In genomic region chr14:96516351-96516750, GRCh38 we compare ENCODE assay signal across 21 cellular contexts. TPM values are rescaled to one million over a fixed set of nuclear protein-coding genes. Genes with fewer than 3 reads are reported as not detected.
DNase-seq lines count a peak whose midpoint lies in the region; ATAC-seq and TF ChIP-seq lines count a peak whose summit lies in the region.
"Had no signal": no experiment of that assay in that cellular context is flagged by ENCODE, and none has a peak within 500 bp of the region (broad histone marks: within the 10 kb centered on the region; RNA-seq: fewer than 3 reads in every experiment).

No MANE protein-coding gene starts in this region.

- no peak for ATAC-seq in CD4-positive, alpha-beta T cell (ENCODE audit: poor library complexity)
- no peak for ATAC-seq in T-helper 17 cell

- H3K27me3 Mint-ChIP-seq in activated CD4-positive, alpha-beta T cell treated with anti-CD3 and anti-CD28 coated beads, Interleukin-2, amount 10 ng/mL, durations not matched to agents 7 days and 5 days = no peaks in the 10 kb centered on the region
- no peaks in the 10 kb centered on the region for H3K27me3 Mint-ChIP-seq in CD4-positive, alpha-beta T cell
- H3K27me3 Mint-ChIP-seq in T-helper 17 cell (no peaks in the 10 kb centered on the region), mesothelial cell of epicardium (ENCODE audit: low read depth) (no peaks in the 10 kb centered on the region)
- H3K27me3 Mint-ChIP-seq: CD8-positive, alpha-beta memory T cell had no signal

- CTCF ChIA-PET in activated CD4-positive, alpha-beta T cell treated with anti-CD3 and anti-CD28 coated beads, Interleukin-2, amount 10 ng/mL, durations not matched to agents 7 days and 5 days (lab: Charles Lee) = interaction anchor here (1.1 to 1.4 kb wide), 2 partner anchors 9 to 47 kb away, joined by 3 to 4 read pairs; no protein-coding TSS in a partner anchor
- CTCF ChIA-PET in CD4-positive, alpha-beta T cell (lab: Charles Lee) = interaction anchor here (0.9 kb wide), 1 partner anchor 43 kb away, joined by 3 read pairs; no protein-coding TSS in a partner anchor

- H3K27ac Mint-ChIP-seq in activated CD4-positive, alpha-beta T cell treated with anti-CD3 and anti-CD28 coated beads, Interleukin-2, amount 10 ng/mL, durations not matched to agents 7 days and 5 days = peak overlapping the region; percentile 64
- H3K27ac Mint-ChIP-seq in CD4-positive, alpha-beta T cell = peak overlapping the region; percentile 64
- H3K27ac Mint-ChIP-seq in T-helper 17 cell = peak overlapping the region; percentile 2
- H3K27ac Mint-ChIP-seq in mesothelial cell of epicardium = peak overlapping the region; percentile 27

- no peaks in the 10 kb centered on the region for H3K9me3 Mint-ChIP-seq in activated CD4-positive, alpha-beta T cell treated with anti-CD3 and anti-CD28 coated beads, Interleukin-2, amount 10 ng/mL, durations not matched to agents 7 days and 5 days
- no peaks in the 10 kb centered on the region for H3K9me3 Mint-ChIP-seq in CD4-positive, alpha-beta T cell
- H3K9me3 Mint-ChIP-seq in mesothelial cell of epicardium = no peaks in the 10 kb centered on the region
- H3K9me3 Mint-ChIP-seq: CD8-positive, alpha-beta memory T cell had no signal

- no peak overlapping the region for H3K27ac ChIP-seq in CD4-positive, alpha-beta T cell (ENCODE audit: low read depth, low read length)
- H3K27ac ChIP-seq: 22Rv1 had no signal

- POLR2A ChIA-PET in activated CD4-positive, alpha-beta T cell treated with anti-CD3 and anti-CD28 coated beads, Interleukin-2, amount 10 ng/mL, durations not matched to agents 7 days and 5 days (lab: Charles Lee) = interaction anchor here (0.7 kb wide), 1 partner anchor 145 kb away, joined by 3 read pairs; no protein-coding TSS in a partner anchor
- POLR2A ChIA-PET in CD4-positive, alpha-beta T cell (lab: Charles Lee) = interaction anchor here (1.4 kb wide), 1 partner anchor 13 kb away, joined by 4 read pairs; no protein-coding TSS in a partner anchor

- no peaks in the 10 kb centered on the region for H3K27me3 ChIP-seq in CD4-positive, alpha-beta T cell (ENCODE audit: control insufficient read depth, insufficient read depth, low read length)
- H3K27me3 ChIP-seq: MG63 had no signal

- no peak for DNase-seq in activated CD4-positive, alpha-beta T cell treated with anti-CD3 and anti-CD28 coated beads, Interleukin-2, amount 10 ng/mL, durations not matched to agents 7 days and 5 days
- no peak for DNase-seq in activated CD4-positive, alpha-beta T cell treated with anti-CD3 and anti-CD28 coated beads, Interleukin-2, amount 50 U/mL, for 48 hours
- DNase-seq in CD4-positive, alpha-beta T cell = no peak
- DNase-seq in T-helper 17 cell (no peak), mesothelial cell of epicardium (ENCODE audit: low spot score in 2 of 2, unreplicated experiment in 2 of 2) (no peak), anterior cingulate cortex (lab: John Stamatoyannopoulos, UW) (no peak), HCEC 1CT (no peak)
- DNase-seq in activated effector memory CD4-positive, alpha-beta T cell treated with Interleukin-2 at 50 U/mL for 16 hours = no peak
- DNase-seq: C1 segment of cervical spinal cord; Calu3; CD8-positive, alpha-beta memory T cell; DMS153; Kasumi-1; MG63; NCI-H1417; NCI-H1694 treated with DMSO at 0.1 percent for 48 hours; NCI-H2081 treated with DMSO at 0.1 percent for 48 hours; NCI-H2171 treated with DMSO at 0.1 percent for 48 hours; NCI-H526; OCI-M1 had no signal

- intact Hi-C loops in CD4-positive, alpha-beta T cell (cut with DNase I, micrococcal nuclease) = loop anchor here in 1 of 2 experiments (2.0 kb wide), 1 partner anchor 14 kb away; the partner anchor contains the start of gene PAPOLA

- H3K4me3 Mint-ChIP-seq in activated CD4-positive, alpha-beta T cell treated with anti-CD3 and anti-CD28 coated beads, Interleukin-2, amount 10 ng/mL, durations not matched to agents 7 days and 5 days = no peak overlapping the region
- H3K4me3 Mint-ChIP-seq in CD4-positive, alpha-beta T cell = no peak overlapping the region
- H3K4me3 Mint-ChIP-seq in T-helper 17 cell (no peak overlapping the region), mesothelial cell of epicardium (no peak overlapping the region)

- TF ChIP-seq CTCF in CD4-positive, alpha-beta T cell (IDR thresholded peaks at IDR 0.05) = no peak
- TF ChIP-seq CTCF in mesothelial cell of epicardium (IDR thresholded peaks at IDR 0.05; ENCODE audit: unreplicated experiment) = no peak

- H3K4me1 Mint-ChIP-seq in activated CD4-positive, alpha-beta T cell treated with anti-CD3 and anti-CD28 coated beads, Interleukin-2, amount 10 ng/mL, durations not matched to agents 7 days and 5 days = peaks cover 54% of the 10 kb centered on the region
- H3K4me1 Mint-ChIP-seq in CD4-positive, alpha-beta T cell (ENCODE audit: low read depth) = peaks cover 78% of the 10 kb centered on the region
- H3K4me1 Mint-ChIP-seq in T-helper 17 cell (peaks cover 40% of the 10 kb centered on the region), mesothelial cell of epicardium (peaks cover 50% of the 10 kb centered on the region)

- H3K9me3 ChIP-seq in CD4-positive, alpha-beta T cell (ENCODE audit: control insufficient read depth, low read length) = no peaks in the 10 kb centered on the region
- no peaks in the 10 kb centered on the region for H3K9me3 ChIP-seq in T-helper 17 cell (ENCODE audit: control insufficient read depth, low read length, poor library complexity, severe bottlenecking)
- H3K9me3 ChIP-seq: MG63 had no signal

- H3K36me3 Mint-ChIP-seq in activated CD4-positive, alpha-beta T cell treated with anti-CD3 and anti-CD28 coated beads, Interleukin-2, amount 10 ng/mL, durations not matched to agents 7 days and 5 days (ENCODE audit: low read depth) = peaks cover 6% of the 10 kb centered on the region
- H3K36me3 Mint-ChIP-seq in CD4-positive, alpha-beta T cell (ENCODE audit: low read depth) = peaks cover 17% of the 10 kb centered on the region
- H3K36me3 Mint-ChIP-seq in T-helper 17 cell (ENCODE audit: low read depth) (no peaks in the 10 kb centered on the region), mesothelial cell of epicardium (no peaks in the 10 kb centered on the region)

RNA-seq across cellular contexts. Expression of gene PAPOLA, which starts 14.2 kb away (rescaled TPM):
- 100 to 1,000 TPM; 161 to 197 TPM for total RNA-seq in activated CD4-positive, alpha-beta T cell treated with anti-CD3 and anti-CD28 coated beads, Interleukin-2, amount 10 ng/mL, durations not matched to agents 7 days and 5 days
- 100 to 1,000 TPM; 140 to 148 TPM for total RNA-seq in CD4-positive, alpha-beta T cell
- total RNA-seq in T-helper 17 cell (100 to 1,000 TPM; 141 to 169 TPM), mesothelial cell of epicardium (196 to 204 TPM (median 198 TPM) in 3 replicates)

Comparison
In these comparisons a context has a peak if more than half of its experiments do, and no peak if none do; other contexts are left out.
1. H3K27ac Mint-ChIP-seq: peak in every context shown above with its lines; median percentile 64 in activated CD4-positive, alpha-beta T cell treated with anti-CD3 and anti-CD28 coated beads, Interleukin-2, amount 10 ng/mL, durations not matched to agents 7 days and 5 days; 64 in CD4-positive, alpha-beta T cell; 27 in mesothelial cell of epicardium; 2 in T-helper 17 cell.